In genomic region chr1:213070399-213070798, GRCh38 we compare ENCODE assay signal across 8 cellular contexts. TPM values are rescaled to one million over a fixed set of nuclear protein-coding genes. Genes with fewer than 3 reads are reported as not detected.
DNase-seq lines count a peak whose midpoint lies in the region; ATAC-seq and TF ChIP-seq lines count a peak whose summit lies in the region.

No MANE protein-coding gene starts in this region.

- H3K4me1 Mint-ChIP-seq in T-helper 17 cell = peaks cover 13% of the 10 kb centered on the region
- peaks cover 16% of the 10 kb centered on the region for H3K4me1 Mint-ChIP-seq in activated T-cell treated with anti-CD3 and anti-CD28 coated beads, Interleukin-2, amount 50 U/mL, for 24 hours (ENCODE audit: low read depth)

- ATAC-seq in GM21528 (IDR thresholded peaks at IDR 0.05; ENCODE audit: low FRiP score, unreplicated experiment) (peak; percentile 97), HG03575 (IDR thresholded peaks at IDR 0.05; ENCODE audit: extremely low read depth, insufficient number of reproducible peaks, low FRiP score, unreplicated experiment) (peak; percentile 91), T-helper 17 cell (peak; percentile 47)

- no peak overlapping the region for H3K4me3 Mint-ChIP-seq in T-helper 17 cell
- H3K4me3 Mint-ChIP-seq in activated T-cell treated with anti-CD3 and anti-CD28 coated beads, Interleukin-2, amount 50 U/mL, for 24 hours = no peak overlapping the region

- DNase-seq in activated CD4-positive, alpha-beta T cell treated with anti-CD3 and anti-CD28 coated beads for 48 hours = peak; percentile 37
- no peak for DNase-seq in activated CD4-positive, alpha-beta T cell treated with anti-CD3 and anti-CD28 coated beads for 1 hour
- DNase-seq in T-helper 17 cell (no peak), hepatocyte (ENCODE audit: low spot score) (peak; percentile 23)
- no peak for DNase-seq in activated effector memory CD4-positive, alpha-beta T cell treated with anti-CD3 and anti-CD28 coated beads, Interleukin-2, amount 50 U/mL, for 16 hours
- DNase-seq in activated T-cell treated with anti-CD3 and anti-CD28 coated beads, Interleukin-2, amount 50 U/mL, for 24 hours = no peak

- WGBS in hepatocyte (ENCODE audit: low lambda C conversion rate, missing lambda C conversion rate) = 77% methylated on average over 2 of the region's 2 CpGs

- H3K36me3 Mint-ChIP-seq in T-helper 17 cell (ENCODE audit: low read depth) = no peaks in the 10 kb centered on the region
- peaks cover 10% of the 10 kb centered on the region for H3K36me3 Mint-ChIP-seq in activated T-cell treated with anti-CD3 and anti-CD28 coated beads, Interleukin-2, amount 50 U/mL, for 24 hours (ENCODE audit: low read depth)

- no peaks in the 10 kb centered on the region for H3K27me3 Mint-ChIP-seq in T-helper 17 cell
- no peaks in the 10 kb centered on the region for H3K27me3 Mint-ChIP-seq in activated T-cell treated with anti-CD3 and anti-CD28 coated beads, Interleukin-2, amount 50 U/mL, for 24 hours

- no peaks in the 10 kb centered on the region for H3K9me3 ChIP-seq in T-helper 17 cell (ENCODE audit: control insufficient read depth, low read length, poor library complexity, severe bottlenecking)
- no peaks in the 10 kb centered on the region for H3K9me3 ChIP-seq in hepatocyte (ENCODE audit: low read depth)

- no peak overlapping the region for H3K4me3 ChIP-seq in hepatocyte

- H3K4me2 ChIP-seq in hepatocyte = no peak overlapping the region

- no peaks in the 10 kb centered on the region for H3K9me2 ChIP-seq in hepatocyte (replicated peaks; ENCODE audit: insufficient read depth)

- no peaks in the 10 kb centered on the region for H3K4me1 ChIP-seq in hepatocyte (ENCODE audit: insufficient read depth)

- H3K36me3 ChIP-seq in hepatocyte (replicated peaks; ENCODE audit: insufficient read depth, low read depth) = no peaks in the 10 kb centered on the region

- H3K27me3 ChIP-seq in hepatocyte = no peaks in the 10 kb centered on the region

- H3K27ac ChIP-seq in hepatocyte = no peak overlapping the region

- H3K27ac Mint-ChIP-seq in T-helper 17 cell = no peak overlapping the region
- no peak overlapping the region for H3K27ac Mint-ChIP-seq in activated T-cell treated with anti-CD3 and anti-CD28 coated beads, Interleukin-2, amount 50 U/mL, for 24 hours

- H2AFZ ChIP-seq in hepatocyte = no peak overlapping the region

- H4K20me1 ChIP-seq in hepatocyte (ENCODE audit: insufficient read depth, poor library complexity, severe bottlenecking) = no peaks in the 10 kb centered on the region

- H3K9me3 Mint-ChIP-seq in activated T-cell treated with anti-CD3 and anti-CD28 coated beads, Interleukin-2, amount 50 U/mL, for 24 hours = no peaks in the 10 kb centered on the region

- peaks cover 46% of the 10 kb centered on the region for H3K79me2 ChIP-seq in hepatocyte

- TF ChIP-seq CTCF in hepatocyte (IDR thresholded peaks at IDR 0.05; ENCODE audit: poor library complexity) = peak; percentile 33

RNA-seq across cellular contexts. Expression of gene RPS6KC1, which starts 19.4 kb away (rescaled TPM):
- total RNA-seq in T-helper 17 cell (1 to 10 TPM; 8.9 to 9.4 TPM), hepatocyte (25.6 and 26.9 TPM in 2 replicates)
- polyA plus RNA-seq in hepatocyte = 10.0 and 11.2 TPM in 2 replicates

RNA-seq across cellular contexts. Expression of gene ANGEL2, which starts 54.7 kb away (rescaled TPM):
- total RNA-seq in T-helper 17 cell (10 to 100 TPM; 47.3 to 55.3 TPM), hepatocyte (34.8 and 36.8 TPM in 2 replicates)
- 11.8 and 12.4 TPM in 2 replicates for polyA plus RNA-seq in hepatocyte

Comparison
In these comparisons a context has a peak if more than half of its experiments do, and no peak if none do; other contexts are left out.
1. DNase-seq: peak in activated CD4-positive, alpha-beta T cell treated with anti-CD3 and anti-CD28 coated beads for 48 hours (single experiment) and hepatocyte (single experiment); none in activated CD4-positive, alpha-beta T cell treated with anti-CD3 and anti-CD28 coated beads for 1 hour (single experiment), T-helper 17 cell (0 of 3), activated effector memory CD4-positive, alpha-beta T cell treated with anti-CD3 and anti-CD28 coated beads, Interleukin-2, amount 50 U/mL, for 16 hours (single experiment) and activated T-cell treated with anti-CD3 and anti-CD28 coated beads, Interleukin-2, amount 50 U/mL, for 24 hours (single experiment).
2. ATAC-seq: peak in every context shown above with its lines; median percentile 97 in GM21528; 91 in HG03575; 47 in T-helper 17 cell.